2 cellular contexts compared by ENCODE assay signal in genomic region chr9:130895038-130895437, GRCh38.
TF ChIP-seq lines count a peak whose summit lies in the region.

No MANE protein-coding gene starts in this region.

TF ChIP-seq in SK-N-SH, 30 proteins besides CTCF, POLR2A, EP300 and RAD21 (continued from another document):
- no peak for TF ChIP-seq PBX3 (IDR thresholded peaks at IDR 0.05)
- TF ChIP-seq REST (IDR thresholded peaks at IDR 0.05; ENCODE audit: low read depth, low read length), result no peak
- no peak for TF ChIP-seq SMC3 (IDR thresholded peaks at IDR 0.05; ENCODE audit: low read depth, low read length)
- no peak for TF ChIP-seq MXI1 (IDR thresholded peaks at IDR 0.05; ENCODE audit: low read depth, low read length)
- TF ChIP-seq FOXJ3 (CRISPR knock-in tag; IDR thresholded peaks at IDR 0.05), result no peak
- no peak for TF ChIP-seq SIN3A (IDR thresholded peaks at IDR 0.05; ENCODE audit: borderline replicate concordance, low read depth, low read length)
- TF ChIP-seq TAF1 (IDR thresholded peaks at IDR 0.05; ENCODE audit: borderline replicate concordance, low read depth, low read length), result no peak
- no peak for TF ChIP-seq ZBTB33 (IDR thresholded peaks at IDR 0.05; ENCODE audit: borderline replicate concordance, low read depth)
- TF ChIP-seq NRF1 (IDR thresholded peaks at IDR 0.05; ENCODE audit: low read depth, low read length), result no peak
- no peak for TF ChIP-seq RCOR1 (IDR thresholded peaks at IDR 0.05; ENCODE audit: low read length)
- TF ChIP-seq RFX5 (IDR thresholded peaks at IDR 0.05; ENCODE audit: low read length), result no peak
- no peak for TF ChIP-seq GATA2 (CRISPR knock-in tag; IDR thresholded peaks at IDR 0.05)
- TF ChIP-seq RXRA (IDR thresholded peaks at IDR 0.05; ENCODE audit: borderline replicate concordance, low read depth), result no peak

TF ChIP-seq in SK-N-SH treated with all-trans-retinoic acid at 6 μM for 48 hours, 23 proteins besides CTCF, POLR2A, EP300 and RAD21:
- TF ChIP-seq TSHZ2 (CRISPR knock-in tag; IDR thresholded peaks at IDR 0.05) (no peak), ZNF565 (CRISPR knock-in tag; conservative IDR thresholded peaks at IDR 0.05; ENCODE audit: low read depth) (no peak), ARNTL (CRISPR knock-in tag; IDR thresholded peaks at IDR 0.05; ENCODE audit: borderline replicate concordance, low read depth) (no peak), PPARA (CRISPR knock-in tag; IDR thresholded peaks at IDR 0.05; ENCODE audit: borderline replicate concordance) (no peak), OSR1 (CRISPR knock-in tag; IDR thresholded peaks at IDR 0.05) (no peak), ZFP3 (CRISPR knock-in tag; IDR thresholded peaks at IDR 0.05) (no peak), PATZ1 (CRISPR knock-in tag; IDR thresholded peaks at IDR 0.05; ENCODE audit: borderline replicate concordance) (no peak), TCF4 (CRISPR knock-in tag; IDR thresholded peaks at IDR 0.05; ENCODE audit: borderline replicate concordance) (no peak), RARB (CRISPR knock-in tag; IDR thresholded peaks at IDR 0.05) (no peak), ZNF8 (CRISPR knock-in tag; IDR thresholded peaks at IDR 0.05) (no peak), CSDC2 (CRISPR knock-in tag; IDR thresholded peaks at IDR 0.05) (no peak), ZFP30 (CRISPR knock-in tag; IDR thresholded peaks at IDR 0.05) (no peak), TOX (CRISPR knock-in tag; IDR thresholded peaks at IDR 0.05; ENCODE audit: borderline replicate concordance) (no peak), CSRNP3 (CRISPR knock-in tag; IDR thresholded peaks at IDR 0.05) (no peak), ESRRG (CRISPR knock-in tag; IDR thresholded peaks at IDR 0.05) (no peak), SNAI2 (CRISPR knock-in tag; IDR thresholded peaks at IDR 0.05) (no peak), ZC3H10 (CRISPR knock-in tag; IDR thresholded peaks at IDR 0.05) (no peak)
